9 cellular contexts compared by ENCODE assay signal in genomic region chr12:66428-66781, GRCh38. TPM values are rescaled to one million over a fixed set of nuclear protein-coding genes. Genes with fewer than 3 reads are reported as not detected.
DNase-seq lines count a peak whose midpoint lies in the region; TF ChIP-seq lines count a peak whose summit lies in the region.
"Not testable (repeated sequence)": the region's sequence is repeated elsewhere in the genome, so short reads cannot be mapped to it uniquely, and the experiment has no call there.
"Had no signal": no experiment of that assay in that cellular context is flagged by ENCODE, and none has a peak within 500 bp of the region (broad histone marks: within the 10 kb centered on the region; RNA-seq: fewer than 3 reads in every experiment).

Gene IQSEC3 (plus strand): TSS chr12:66767. CDS start chr12:66883, 116 bp downstream.

- not testable (repeated sequence) for H4K8ac ChIP-seq in trophoblast cell (ENCODE audit: low read depth, low read length)

- not testable (repeated sequence) for H3K4me1 Mint-ChIP-seq in mesothelial cell of epicardium

- not testable (repeated sequence) for H3K79me2 ChIP-seq in mammary epithelial cell (ENCODE audit: insufficient read depth, low read length); trophoblast cell (ENCODE audit: control insufficient read depth, insufficient read depth, low read length, poor library complexity)

- H3K4me3 ChIP-seq in H7 (ENCODE audit: insufficient read depth, low read depth, low read length) (peak within 1 kb of the TSS; percentile 35), WERI-Rb-1 (ENCODE audit: low read depth, low read length) (peak within 1 kb of the TSS; percentile 31), mammary epithelial cell (replicated peaks in 1 of 3; ENCODE audit: insufficient read depth in 1 of 3, low read depth in 2 of 3, low read length in 3 of 3) (peak within 1 kb of the TSS in 1 of 3 experiments; percentile 23), epithelial cell of proximal tubule (ENCODE audit: low read depth, low read length) (peak within 1 kb of the TSS; percentile 28), iPS-11a (ENCODE audit: low read depth, low read length) (peak within 1 kb of the TSS; percentile 20)
- H3K4me3 ChIP-seq in trophoblast cell (ENCODE audit: low read depth, low read length) = not testable (repeated sequence)

- not testable (repeated sequence) for H2BK12ac ChIP-seq in trophoblast cell (ENCODE audit: low read length)

- not testable (repeated sequence) for DNase-seq in H7; mammary epithelial cell; epithelial cell of proximal tubule (ENCODE audit: low read depth); mesothelial cell of epicardium (ENCODE audit: low spot score in 2 of 2, unreplicated experiment in 2 of 2); trophoblast cell
- DNase-seq in WERI-Rb-1 (peak; percentile 77), ureter (ENCODE audit: low spot score) (peak; percentile 8)

- H4K12ac ChIP-seq in trophoblast cell (ENCODE audit: low read depth, low read length) = not testable (repeated sequence)

- not testable (repeated sequence) for H3K36me3 ChIP-seq in H7 (replicated peaks; ENCODE audit: control insufficient read depth, insufficient read depth, low read length); WERI-Rb-1; mammary epithelial cell (ENCODE audit: insufficient read depth, low read length); trophoblast cell (ENCODE audit: control insufficient read depth in 1 of 2, insufficient read depth in 2 of 2, low read length in 2 of 2)

- not testable (repeated sequence) for H3K4ac ChIP-seq in trophoblast cell (ENCODE audit: low read depth, low read length)

- WGBS in mammary epithelial cell (ENCODE audit: low coverage, missing lambda C conversion rate) = no CpG with 5 or more reads among the region's 27 CpGs
- no CpG with 5 or more reads among the region's 27 CpGs for WGBS in trophoblast cell (ENCODE audit: extremely low coverage, insufficient coverage, insufficient read length)

- not testable (repeated sequence) for H3K23ac ChIP-seq in trophoblast cell (ENCODE audit: low read length)

- in situ Hi-C loops in mammary epithelial cell (cut with MboI; ENCODE audit: low sequenced_read_pairs in 2 of 2) = not testable (repeated sequence)

- H3K4me1 ChIP-seq in mammary epithelial cell (ENCODE audit: insufficient read depth, low read length); trophoblast cell (ENCODE audit: control insufficient read depth in 1 of 2, insufficient read depth in 2 of 2, low read length in 2 of 2): not testable (repeated sequence)

- peak within 1 kb of the TSS; percentile 66 for H3K4me3 Mint-ChIP-seq in mesothelial cell of epicardium

- H3K4me2 ChIP-seq in mammary epithelial cell (ENCODE audit: insufficient read depth, low read depth, low read length) (peak within 1 kb of the TSS; percentile 42), trophoblast cell (ENCODE audit: low read length) (peak within 1 kb of the TSS; percentile 86)

- intact Hi-C loops in mammary epithelial cell (cut with micrococcal nuclease) = not testable (repeated sequence)

- not testable (repeated sequence) for H3K79me1 ChIP-seq in trophoblast cell (ENCODE audit: low read length)

- H3K27me3 ChIP-seq in H7 (ENCODE audit: control insufficient read depth, insufficient read depth, low read length) = peaks cover 17% of the 10 kb centered on the region
- not testable (repeated sequence) for H3K27me3 ChIP-seq in WERI-Rb-1 (ENCODE audit: insufficient read depth, low read depth, severe bottlenecking); mammary epithelial cell (ENCODE audit: insufficient read depth, low read length); trophoblast cell (ENCODE audit: insufficient read depth, low read length)

- H3K27me3 Mint-ChIP-seq in mesothelial cell of epicardium (ENCODE audit: low read depth) = peaks cover 58% of the 10 kb centered on the region

- BruUV-seq in mammary epithelial cell (replicated peaks; lab: Mats Ljungman, UMichigan) = not testable (repeated sequence)

- H3K18ac ChIP-seq in trophoblast cell (ENCODE audit: low read length) = not testable (repeated sequence)

- H3K14ac ChIP-seq in trophoblast cell (ENCODE audit: low read length) = not testable (repeated sequence)

- not testable (repeated sequence) for H2BK5ac ChIP-seq in trophoblast cell (ENCODE audit: low read depth, low read length, poor library complexity)

- H3K9me3 Mint-ChIP-seq in mesothelial cell of epicardium = not testable (repeated sequence)

- not testable (repeated sequence) for H2AFZ ChIP-seq in mammary epithelial cell (ENCODE audit: low read depth, low read length); trophoblast cell (ENCODE audit: insufficient read depth, low read length, poor library complexity)

- not testable (repeated sequence) for H3K9ac ChIP-seq in mammary epithelial cell (ENCODE audit: insufficient read depth, low read length); trophoblast cell (ENCODE audit: low read length)

- not testable (repeated sequence) for H3K9me3 ChIP-seq in WERI-Rb-1 (ENCODE audit: severe bottlenecking); mammary epithelial cell (replicated peaks; ENCODE audit: insufficient read depth, low read length); trophoblast cell (ENCODE audit: insufficient read depth, low read depth, low read length)

- dilution Hi-C loops in mammary epithelial cell (cut with HindIII; ENCODE audit: low sequenced_read_pairs) = not testable (repeated sequence)

- not testable (repeated sequence) for H4K20me1 ChIP-seq in mammary epithelial cell (ENCODE audit: insufficient read depth, low read length)

- CTCF ChIA-PET in mammary epithelial cell (lab: Charles Lee; ENCODE audit: low non-redundant PET) = not testable (repeated sequence)

- TF ChIP-seq CTCF in WERI-Rb-1 (IDR thresholded peaks at IDR 0.05; ENCODE audit: low read depth, low read length); mammary epithelial cell (conservative IDR thresholded peaks at IDR 0.05 in 1 of 2, IDR thresholded peaks at IDR 0.05 in 1 of 2; ENCODE audit: extremely low read depth in 1 of 2, insufficient read depth in 1 of 2, low read depth in 1 of 2, low read length in 2 of 2); epithelial cell of proximal tubule (conservative IDR thresholded peaks at IDR 0.05; ENCODE audit: low read depth, low read length); mesothelial cell of epicardium (IDR thresholded peaks at IDR 0.05; ENCODE audit: unreplicated experiment): not testable (repeated sequence)

- H3K27ac ChIP-seq in WERI-Rb-1; mammary epithelial cell (ENCODE audit: insufficient read depth, low read depth, low read length); trophoblast cell (ENCODE audit: low read depth, low read length): not testable (repeated sequence)

- not testable (repeated sequence) for H2BK120ac ChIP-seq in trophoblast cell (ENCODE audit: insufficient read depth, low read length, poor library complexity)

- H3K36me3 Mint-ChIP-seq in mesothelial cell of epicardium = not testable (repeated sequence)

- H4K91ac ChIP-seq in trophoblast cell (ENCODE audit: low read depth, low read length) = not testable (repeated sequence)

- H3K27ac Mint-ChIP-seq in mesothelial cell of epicardium = not testable (repeated sequence)

- not testable (repeated sequence) for H2AK5ac ChIP-seq in trophoblast cell (ENCODE audit: low read length)

RNA-seq across cellular contexts. Expression of gene IQSEC3, which starts in this region (rescaled TPM):
- total RNA-seq in H7 (2014; rRNA removed; shearing (Covaris generic)) = 0.45 and 0.81 TPM in 2 replicates
- total RNA-seq in mammary epithelial cell (not detected), epithelial cell of proximal tubule (0.22 and 1.3 TPM in 2 replicates), mesothelial cell of epicardium (7.4 to 8.8 TPM (median 8.5 TPM) in 3 replicates), ureter (4.3 TPM)
- polyA plus RNA-seq in mammary epithelial cell = not detected
- not detected for polyA minus RNA-seq in mammary epithelial cell
- 0.01 and 0.21 TPM in 2 replicates for polyA plus RNA-seq in trophoblast cell (2013)
- total RNA-seq: HT-29 had no signal
